In the genomic region with DNA sequence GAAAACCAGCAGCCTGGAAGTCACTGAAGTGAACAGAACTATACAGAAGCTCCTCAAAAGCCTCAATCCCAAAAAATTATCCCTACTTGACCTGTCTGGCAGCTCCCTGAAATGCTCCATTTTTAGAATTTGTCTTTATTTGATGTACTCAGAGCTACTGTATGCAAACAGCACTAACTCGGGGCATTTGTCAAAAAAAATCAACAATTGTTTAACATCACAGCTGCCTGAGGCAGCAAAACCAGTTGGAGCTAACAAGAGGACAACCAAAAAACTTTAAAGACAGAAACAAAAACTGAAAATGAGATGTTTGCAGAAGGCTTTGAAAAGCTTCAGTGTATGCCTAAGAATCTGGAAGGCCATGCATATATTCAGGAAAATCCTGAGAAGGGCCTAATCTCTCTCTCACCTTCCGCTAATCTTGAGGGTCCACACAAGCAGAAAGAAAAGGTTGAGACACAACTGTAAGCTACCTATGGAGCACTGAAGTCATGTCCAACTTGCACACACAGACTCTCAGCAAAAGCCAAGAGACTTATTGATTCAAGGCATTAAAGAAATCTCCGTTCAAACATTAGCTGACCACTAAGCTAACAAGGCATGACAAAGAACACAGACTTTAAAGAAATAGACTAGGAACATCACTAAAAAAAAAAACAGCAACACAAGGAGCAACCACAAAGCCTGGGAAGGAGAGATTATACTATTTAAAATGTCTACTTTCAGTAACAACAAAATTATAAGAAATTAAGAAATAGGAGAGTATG, we compare ENCODE assay signal across 1 cellular context.
TF ChIP-seq lines count a peak whose summit lies in the region.

No MANE protein-coding gene starts in this region.

TF ChIP-seq in GM12878, 131 proteins besides CTCF, POLR2A, EP300 and RAD21:
- no peak for TF ChIP-seq BMI1 (IDR thresholded peaks at IDR 0.05; ENCODE audit: borderline replicate concordance)
- TF ChIP-seq HDGF (IDR thresholded peaks at IDR 0.05), result no peak
- no peak for TF ChIP-seq KAT2A (conservative IDR thresholded peaks at IDR 0.05; ENCODE audit: control insufficient read depth, low read depth, low read length)
